In genomic region chr10:119103687-119104652, GRCh38 we compare ENCODE assay signal across 8 cellular contexts. TPM values are rescaled to one million over a fixed set of nuclear protein-coding genes. Genes with fewer than 3 reads are reported as not detected.
DNase-seq lines count a peak whose midpoint lies in the region; ATAC-seq and TF ChIP-seq lines count a peak whose summit lies in the region.

TSS of gene DENND10 (plus strand) at chr10:119104113. CDS start at chr10:119104143, 30 bp downstream.

- H3K27ac Mint-ChIP-seq in T-helper 2 cell treated with Interferon-gamma antibody and Interleukin-4, amounts not matched to agents 5 μg/mL and 100 μg/mL, for 36 hours, result peak within 1 kb of the TSS; percentile 68

- H3K4me3 ChIP-seq in Jurkat, Clone E6-1 (ENCODE audit: low read length), result peak within 1 kb of the TSS; percentile 69
- H3K4me3 ChIP-seq in astrocyte of the cerebellum (ENCODE audit: low read depth, low read length) (peak within 1 kb of the TSS; percentile 71), hepatocyte (peak within 1 kb of the TSS; percentile 95), aorta (ENCODE audit: low read length in 2 of 2) (peak within 1 kb of the TSS; percentile 43 to 80)

- DNase-seq in ELF-1 (ENCODE audit: low read depth, low spot score) (peak; percentile 80), astrocyte of the cerebellum (ENCODE audit: low read depth) (peak; percentile 47), hepatocyte (ENCODE audit: low spot score) (peak; percentile 95), renal cortical epithelial cell (ENCODE audit: low read depth) (peak; percentile 26), aorta (peak; percentile 83 to 95)
- peak; percentile 42 for DNase-seq in Jurkat, Clone E6-1 (ENCODE audit: low read depth, low spot score)
- peak; percentile 69 for DNase-seq in T-helper 2 cell treated with Interferon-gamma antibody and Interleukin-4, amounts not matched to agents 5 μg/mL and 100 μg/mL, for 36 hours (ENCODE audit: low spot score)

- H3K9me3 ChIP-seq in hepatocyte (ENCODE audit: low read depth), result no peaks in the 10 kb centered on the region
- H3K9me3 ChIP-seq in aorta (ENCODE audit: control insufficient read depth, low read length), result no peaks in the 10 kb centered on the region

- no peaks in the 10 kb centered on the region for H4K20me1 ChIP-seq in hepatocyte (ENCODE audit: insufficient read depth, poor library complexity, severe bottlenecking)

- peak; percentile 83 for ATAC-seq in GM21529 (IDR thresholded peaks at IDR 0.05; ENCODE audit: unreplicated experiment)
- ATAC-seq in aorta (ENCODE audit: low FRiP score), result peak; percentile 95

- intact Hi-C loops in aorta (cut with DNase I), result no loop called here

- in situ Hi-C loops in astrocyte of the cerebellum (cut with HindIII; ENCODE audit: low sequenced_read_pairs), result no loop called here

- peaks cover 35% of the 10 kb centered on the region for H3K4me1 Mint-ChIP-seq in T-helper 2 cell treated with Interferon-gamma antibody and Interleukin-4, amounts not matched to agents 5 μg/mL and 100 μg/mL, for 36 hours (ENCODE audit: low read depth)

- peak within 1 kb of the TSS; percentile 94 for H3K4me2 ChIP-seq in hepatocyte

- H3K36me3 Mint-ChIP-seq in T-helper 2 cell treated with Interferon-gamma antibody and Interleukin-4, amounts not matched to agents 5 μg/mL and 100 μg/mL, for 36 hours (ENCODE audit: low read depth), result peaks cover 20% of the 10 kb centered on the region

- WGBS in hepatocyte (ENCODE audit: low lambda C conversion rate, missing lambda C conversion rate), result 10% methylated on average over 23 of the region's 98 CpGs
- WGBS in aorta, 2 donors, result 2 to 9% methylated on average over 15 to 98 of the region's 98 CpGs

- no peaks in the 10 kb centered on the region for H3K9me2 ChIP-seq in hepatocyte (replicated peaks; ENCODE audit: insufficient read depth)

- H3K27me3 ChIP-seq in hepatocyte (no peaks in the 10 kb centered on the region), aorta (ENCODE audit: control insufficient read depth in 1 of 2, insufficient read depth in 2 of 2, low read length in 1 of 2) (peaks cover 0 to 2% of the 10 kb centered on the region in 2 donors)

- H3K79me2 ChIP-seq in hepatocyte, result peaks cover 27% of the 10 kb centered on the region

- H3K27ac ChIP-seq in hepatocyte (peak within 1 kb of the TSS; percentile 68), aorta (ENCODE audit: low read depth in 1 of 2, low read length in 2 of 2) (no peak within 1 kb of the TSS)

- no peaks in the 10 kb centered on the region for H3K27me3 Mint-ChIP-seq in T-helper 2 cell treated with Interferon-gamma antibody and Interleukin-4, amounts not matched to agents 5 μg/mL and 100 μg/mL, for 36 hours (ENCODE audit: low read depth)

- peak within 1 kb of the TSS; percentile 90 for H3K4me3 Mint-ChIP-seq in T-helper 2 cell treated with Interferon-gamma antibody and Interleukin-4, amounts not matched to agents 5 μg/mL and 100 μg/mL, for 36 hours

- peak within 1 kb of the TSS; percentile 88 for H2AFZ ChIP-seq in hepatocyte

- TF ChIP-seq CTCF in astrocyte of the cerebellum (IDR thresholded peaks at IDR 0.05; ENCODE audit: low read depth, low read length, missing control alignments), result no peak
- TF ChIP-seq CTCF in hepatocyte (IDR thresholded peaks at IDR 0.05; ENCODE audit: poor library complexity), result no peak

- peaks cover 18% of the 10 kb centered on the region for H3K4me1 ChIP-seq in hepatocyte (ENCODE audit: insufficient read depth)
- H3K4me1 ChIP-seq in aorta (ENCODE audit: control insufficient read depth in 1 of 2, insufficient read depth in 2 of 2, low read length in 2 of 2), result no peaks in the 10 kb centered on the region

- H3K9me3 Mint-ChIP-seq in T-helper 2 cell treated with Interferon-gamma antibody and Interleukin-4, amounts not matched to agents 5 μg/mL and 100 μg/mL, for 36 hours, result no peaks in the 10 kb centered on the region

- H3K36me3 ChIP-seq in hepatocyte (replicated peaks; ENCODE audit: insufficient read depth, low read depth), result no peaks in the 10 kb centered on the region
- H3K36me3 ChIP-seq in aorta (ENCODE audit: control insufficient read depth in 1 of 2, insufficient read depth in 2 of 2, low read length in 1 of 2), result no peaks in the 10 kb centered on the region

RNA-seq across cellular contexts. Expression of gene DENND10, which starts in this region (rescaled TPM):
- polyA plus RNA-seq in Jurkat, Clone E6-1 (2012; ENCODE audit: insufficient read depth, insufficient read length), result 19.7 TPM
- total RNA-seq in hepatocyte (94.7 and 106 TPM in 2 replicates), renal cortical epithelial cell (76.1 and 82.3 TPM in 2 replicates), aorta (10 to 100 TPM; 18.5 to 28.8 TPM)
- polyA plus RNA-seq in hepatocyte (64.4 and 75.3 TPM in 2 replicates), aorta (10 to 100 TPM; 15.2 to 28.2 TPM)

Comparison
In these comparisons a context has a peak if more than half of its experiments do, and no peak if none do; other contexts are left out.
1. DNase-seq: peak in every context shown above with its lines; median percentile 95 in hepatocyte; 89 in aorta; 80 in ELF-1; 69 in T-helper 2 cell treated with Interferon-gamma antibody and Interleukin-4, amounts not matched to agents 5 μg/mL and 100 μg/mL, for 36 hours; 47 in astrocyte of the cerebellum; 42 in Jurkat, Clone E6-1; 26 in renal cortical epithelial cell.